ENCODE assay signal across 8 cellular contexts in genomic region chr1:169110265-169110664, GRCh38. TPM values are rescaled to one million over a fixed set of nuclear protein-coding genes. Genes with fewer than 3 reads are reported as not detected.
DNase-seq lines count a peak whose midpoint lies in the region; ATAC-seq, FAIRE-seq and TF ChIP-seq lines count a peak whose summit lies in the region.

No MANE protein-coding gene starts in this region.

- ATAC-seq in pancreas = no peak
- ATAC-seq in CD8-positive, alpha-beta T cell = no peak

- intact Hi-C loops in pancreas (cut with DNase I) = no loop called here
- intact Hi-C loops in CD8-positive, alpha-beta T cell (cut with DNase I, micrococcal nuclease) = no loop called here

- H3K36me3 ChIP-seq in OCI-LY3 (replicated peaks; ENCODE audit: low read depth, low read length) (peaks cover 52% of the 10 kb centered on the region), pancreas (peaks cover 0 to 25% (median 12%) of the 10 kb centered on the region in 3 donors), MG63 (no peaks in the 10 kb centered on the region; the same call in 1 of the 2 replicates)
- H3K36me3 ChIP-seq in CD8-positive, alpha-beta T cell (ENCODE audit: insufficient read depth, low read length) = no peaks in the 10 kb centered on the region

- H3K9ac ChIP-seq in OCI-LY3 (ENCODE audit: low read length) = peak overlapping the region; percentile 98

- POLR2A ChIA-PET in CD8-positive, alpha-beta T cell (lab: Charles Lee) = no interaction called here

- H3K4me3 ChIP-seq in OCI-LY3 (ENCODE audit: low read length) = peak overlapping the region; percentile 94
- H3K4me3 ChIP-seq in epithelial cell of proximal tubule (ENCODE audit: low read depth, low read length) = peak overlapping the region; percentile 77
- H3K4me3 ChIP-seq in pancreas = peak overlapping the region; percentile 0 to 96 (median 87)
- no peak overlapping the region for H3K4me3 ChIP-seq in CD8-positive, alpha-beta T cell (ENCODE audit: low read depth, low read length)
- no peak overlapping the region for H3K4me3 ChIP-seq in MG63

- H3K9me3 Mint-ChIP-seq in CD8-positive, alpha-beta T cell = no peaks in the 10 kb centered on the region

- H3K79me2 ChIP-seq in OCI-LY3 (ENCODE audit: low read length) = peaks cover 86% of the 10 kb centered on the region

- peaks cover 6% of the 10 kb centered on the region for H3K27me3 Mint-ChIP-seq in CD8-positive, alpha-beta T cell (ENCODE audit: low read depth)

- H3K27ac Mint-ChIP-seq in CD8-positive, alpha-beta T cell = no peak overlapping the region

- peaks cover 2% of the 10 kb centered on the region for H3K27me3 ChIP-seq in OCI-LY3 (ENCODE audit: low read depth, low read length)
- no peaks in the 10 kb centered on the region for H3K27me3 ChIP-seq in pancreas
- H3K27me3 ChIP-seq in CD8-positive, alpha-beta T cell (ENCODE audit: insufficient read depth, low read length) = no peaks in the 10 kb centered on the region
- peaks cover 5% of the 10 kb centered on the region for H3K27me3 ChIP-seq in MG63

- peaks cover 30% of the 10 kb centered on the region for H3K4me1 Mint-ChIP-seq in CD8-positive, alpha-beta T cell (ENCODE audit: low read depth)

- no peak for TF ChIP-seq CTCF in OCI-LY3 (IDR thresholded peaks at IDR 0.05; ENCODE audit: low read depth, low read length)
- TF ChIP-seq CTCF in epithelial cell of proximal tubule (conservative IDR thresholded peaks at IDR 0.05; ENCODE audit: low read depth, low read length) = no peak
- TF ChIP-seq CTCF in pancreas (IDR thresholded peaks at IDR 0.05) = no peak
- TF ChIP-seq CTCF in CD8-positive, alpha-beta T cell (IDR thresholded peaks at IDR 0.05) = no peak

- CTCF ChIA-PET in CD8-positive, alpha-beta T cell (lab: Charles Lee) = interaction anchor here (1.1 kb wide), 1 partner anchor 22 kb away, joined by 3 read pairs; no protein-coding TSS in a partner anchor

- peak overlapping the region; percentile 92 for H3K4me2 ChIP-seq in OCI-LY3 (ENCODE audit: low read length)

- WGBS in pancreas, 2 donors = 3 to 6% methylated on average over 3 of the region's 3 CpGs

- peaks cover 67% of the 10 kb centered on the region for H3K4me1 ChIP-seq in OCI-LY3 (ENCODE audit: low read length)
- H3K4me1 ChIP-seq in pancreas = peaks cover 13 to 40% (median 21%) of the 10 kb centered on the region in 3 donors
- H3K4me1 ChIP-seq in CD8-positive, alpha-beta T cell (ENCODE audit: insufficient read depth, low read length) = peaks cover 18% of the 10 kb centered on the region

- no peak overlapping the region for H3K4me3 Mint-ChIP-seq in CD8-positive, alpha-beta T cell

- peaks cover 2% of the 10 kb centered on the region for H3K36me3 Mint-ChIP-seq in CD8-positive, alpha-beta T cell

- peak overlapping the region; percentile 91 for H3K27ac ChIP-seq in OCI-LY3 (ENCODE audit: low read length)
- H3K27ac ChIP-seq in pancreas = peak overlapping the region; percentile 47 to 98 (median 76)
- H3K27ac ChIP-seq in CD8-positive, alpha-beta T cell (ENCODE audit: low read depth, low read length) = no peak overlapping the region

- no peak overlapping the region for H2AFZ ChIP-seq in OCI-LY3 (ENCODE audit: low read depth, low read length)

- no peak for FAIRE-seq in pancreas (lab: Jason Lieb, UNC)

- DNase-seq in CD1c-positive myeloid dendritic cell (ENCODE audit: extremely low spot score) (peak; percentile 34), epithelial cell of proximal tubule (ENCODE audit: low read depth) (no peak), pancreas (no peak), NCI-H1417 (lab: John Stamatoyannopoulos, UW) (no peak), MG63 (no peak)
- DNase-seq in CD8-positive, alpha-beta T cell = no peak
- DNase-seq in stimulated activated CD4-positive, alpha-beta T cell treated with anti-CD3 and anti-CD28 coated beads, Interleukin-2, amount 100 ng/mL, for 48 hours = no peak

- H3K9me3 ChIP-seq in OCI-LY3 (ENCODE audit: insufficient read depth, low read length) (no peaks in the 10 kb centered on the region), pancreas (no peaks in the 10 kb centered on the region), MG63 (no peaks in the 10 kb centered on the region)
- H3K9me3 ChIP-seq in CD8-positive, alpha-beta T cell (ENCODE audit: low read length) = no peaks in the 10 kb centered on the region

- peaks cover 11% of the 10 kb centered on the region for H4K20me1 ChIP-seq in OCI-LY3 (ENCODE audit: insufficient read depth, low read length)

RNA-seq across cellular contexts. Expression of gene ATP1B1, which starts 3.8 kb away (rescaled TPM):
- total RNA-seq in epithelial cell of proximal tubule (73.0 and 83.3 TPM in 2 replicates), pancreas (100 to 1,000 TPM in 5 of 6 donors, 10 to 100 TPM in 1; 95.0 to 213 (median 192) TPM)
- polyA plus RNA-seq in pancreas = 100 to 1,000 TPM in 1 of 2 donors, 10 to 100 TPM in 1; 93.4 to 141 TPM
- total RNA-seq in CD8-positive, alpha-beta T cell = 1 to 10 TPM; 2.6 to 3.0 TPM
- 2.5 and 3.7 TPM in 2 replicates for total RNA-seq in MG63 (2014; rRNA removed; shearing (Covaris generic); ENCODE audit: low replicate concordance)

Comparison
In these comparisons a context has a peak if more than half of its experiments do, and no peak if none do; other contexts are left out.
1. H3K4me3 ChIP-seq: peak in OCI-LY3 (single experiment), epithelial cell of proximal tubule (single experiment) and pancreas (4 of 4); none in CD8-positive, alpha-beta T cell (single experiment) and MG63 (single experiment).
2. RNA of gene ATP1B1, which starts 3.8 kb away (total RNA-seq): 95.0 to 213 TPM in pancreas and 73.0 to 83.3 TPM in epithelial cell of proximal tubule; 2.5 to 3.7 TPM in MG63 and 2.6 to 3.0 TPM in CD8-positive, alpha-beta T cell; every median in the first group is over 10 times any median in the second.